22 cellular contexts compared by ENCODE assay signal in genomic region chr1:204318324-204318723, GRCh38. TPM values are rescaled to one million over a fixed set of nuclear protein-coding genes. Genes with fewer than 3 reads are reported as not detected.
"Had no signal": no experiment of that assay in that cellular context is flagged by ENCODE, and none has a peak within 500 bp of the region (broad histone marks: within the 10 kb centered on the region; RNA-seq: fewer than 3 reads in every experiment).

No MANE protein-coding gene starts in this region.

- H3K36me3 Mint-ChIP-seq: activated naive CD4-positive, alpha-beta T cell treated with anti-CD3 and anti-CD28 coated beads, Interleukin-2, amount 50 U/mL, for 24 hours; naive B cell; stimulated activated memory B cell treated with anti-CD40 and anti-IgM and Interleukin-4, amounts not matched to agents 10 μg/mL and 1 μg/mL and 100 μg/mL, for 72 hours had no signal

- H3K4me2 ChIP-seq: neural progenitor cell had no signal

- H3K4me1 Mint-ChIP-seq: activated CD4-positive, alpha-beta T cell treated with anti-CD3 and anti-CD28 coated beads, Interleukin-2, amount 10 ng/mL, durations not matched to agents 7 days and 5 days had no signal

- H3K9ac ChIP-seq: neural progenitor cell had no signal

- H3K9me3 Mint-ChIP-seq: activated CD4-positive, alpha-beta T cell treated with anti-CD3 and anti-CD28 coated beads, Interleukin-2, amount 10 ng/mL, durations not matched to agents 7 days and 5 days; activated CD8-positive, alpha-beta T cell treated with anti-CD3 and anti-CD28 coated beads for 36 hours; activated naive CD4-positive, alpha-beta T cell treated with anti-CD3 and anti-CD28 coated beads, Interleukin-2, amount 50 U/mL, for 24 hours; naive B cell; neural progenitor cell; stimulated activated memory B cell treated with anti-CD40 and anti-IgM and Interleukin-4, amounts not matched to agents 10 μg/mL and 1 μg/mL and 100 μg/mL, for 72 hours had no signal

- H3K27me3 ChIP-seq: body of pancreas, foreskin keratinocyte, neural progenitor cell, testis had no signal

- ATAC-seq: activated CD8-positive, alpha-beta T cell treated with anti-CD3 and anti-CD28 coated beads for 36 hours; body of pancreas; foreskin keratinocyte; sciatic nerve; stimulated activated memory B cell treated with anti-CD40 and anti-IgM and Interleukin-4, amounts not matched to agents 10 μg/mL and 1 μg/mL and 100 μg/mL, for 72 hours had no signal

- H2AFZ ChIP-seq: neural progenitor cell had no signal

- DNase-seq: activated CD4-positive, alpha-beta T cell treated with anti-CD3 and anti-CD28 coated beads, Interleukin-2, amount 10 ng/mL, durations not matched to agents 7 days and 5 days; activated CD4-positive, CD25-positive, alpha-beta regulatory T cell treated with anti-CD3 and anti-CD28 coated beads, Interleukin-2, amount 50 U/mL, for 72 hours; activated CD8-positive, alpha-beta T cell treated with anti-CD3 and anti-CD28 coated beads for 36 hours; activated gamma-delta T cell treated with Interleukin-2 at 50 U/mL for 16 hours; body of pancreas; central memory CD4-positive, alpha-beta T cell; effector memory CD4-positive, alpha-beta T cell; foreskin keratinocyte; hippocampal formation; kidney glomerular epithelial cell; left ventricle myocardium inferior; naive B cell; posterior cingulate gyrus; small intestine; stimulated activated CD4-positive, alpha-beta T cell treated with anti-CD3 and anti-CD28 coated beads, Interleukin-15, amount 100 ng/mL, for 24 hours; T-helper 2 cell; testis; WERI-Rb-1 had no signal

- H3K36me3 ChIP-seq: left ventricle myocardium inferior, neural progenitor cell, WERI-Rb-1 had no signal

- H3K4me3 ChIP-seq: body of pancreas, left ventricle myocardium inferior, neural progenitor cell, testis had no signal

- H3K9me3 ChIP-seq: body of pancreas, left ventricle myocardium inferior, testis had no signal

- H3K27me3 Mint-ChIP-seq: activated CD8-positive, alpha-beta T cell treated with anti-CD3 and anti-CD28 coated beads for 36 hours; activated naive CD4-positive, alpha-beta T cell treated with anti-CD3 and anti-CD28 coated beads, Interleukin-2, amount 50 U/mL, for 24 hours had no signal

- H3K4me3 Mint-ChIP-seq: activated CD4-positive, alpha-beta T cell treated with anti-CD3 and anti-CD28 coated beads, Interleukin-2, amount 10 ng/mL, durations not matched to agents 7 days and 5 days; activated CD8-positive, alpha-beta T cell treated with anti-CD3 and anti-CD28 coated beads for 36 hours; activated naive CD4-positive, alpha-beta T cell treated with anti-CD3 and anti-CD28 coated beads, Interleukin-2, amount 50 U/mL, for 24 hours; naive B cell; neural progenitor cell; stimulated activated memory B cell treated with anti-CD40 and anti-IgM and Interleukin-4, amounts not matched to agents 10 μg/mL and 1 μg/mL and 100 μg/mL, for 72 hours had no signal

- H3K27ac Mint-ChIP-seq: activated CD4-positive, alpha-beta T cell treated with anti-CD3 and anti-CD28 coated beads, Interleukin-2, amount 10 ng/mL, durations not matched to agents 7 days and 5 days; activated CD8-positive, alpha-beta T cell treated with anti-CD3 and anti-CD28 coated beads for 36 hours; activated naive CD4-positive, alpha-beta T cell treated with anti-CD3 and anti-CD28 coated beads, Interleukin-2, amount 50 U/mL, for 24 hours; naive B cell; stimulated activated memory B cell treated with anti-CD40 and anti-IgM and Interleukin-4, amounts not matched to agents 10 μg/mL and 1 μg/mL and 100 μg/mL, for 72 hours had no signal

- H3K27ac ChIP-seq: body of pancreas, neural progenitor cell, testis, WERI-Rb-1 had no signal

RNA-seq across cellular contexts. Expression of gene PLEKHA6, which starts 41.4 kb away (rescaled TPM):
- total RNA-seq: activated CD4-positive, alpha-beta T cell treated with anti-CD3 and anti-CD28 coated beads, Interleukin-2, amount 10 ng/mL, durations not matched to agents 7 days and 5 days had no signal
